In genomic region chr6:27295301-27296079, GRCh38 we compare ENCODE assay signal across 7 cellular contexts. TPM values are rescaled to one million over a fixed set of nuclear protein-coding genes. Genes with fewer than 3 reads are reported as not detected.
DNase-seq lines count a peak whose midpoint lies in the region; FAIRE-seq and TF ChIP-seq lines count a peak whose summit lies in the region.

No MANE protein-coding gene starts in this region.

- no peak overlapping the region for H3K18ac ChIP-seq in neuronal stem cell (ENCODE audit: low read length)

- H3K9me3 ChIP-seq in colonic mucosa (no peaks in the 10 kb centered on the region), neuronal stem cell (replicated peaks in 1 of 2; ENCODE audit: control insufficient read depth in 2 of 2, insufficient read depth in 1 of 2, low read depth in 1 of 2, low read length in 2 of 2) (peaks cover 0 to 18% of the 10 kb centered on the region in 2 donors), left ventricle myocardium inferior (replicated peaks) (peaks cover 14% of the 10 kb centered on the region)

- intact Hi-C loops in colonic mucosa (cut with DNase I) (no loop called here), left ventricle myocardium inferior (cut with micrococcal nuclease) (no loop called here)

- peak overlapping the region; percentile 81 for H2AFZ ChIP-seq in neuronal stem cell (ENCODE audit: low read length)

- H3K4me1 ChIP-seq in colonic mucosa (no peaks in the 10 kb centered on the region), neuronal stem cell (ENCODE audit: control insufficient read depth in 2 of 2, insufficient read depth in 1 of 2, low read depth in 1 of 2, low read length in 2 of 2) (peaks cover 2 to 4% of the 10 kb centered on the region in 2 donors), left ventricle myocardium inferior (no peaks in the 10 kb centered on the region)

- H3K27me3 ChIP-seq in colonic mucosa (peaks cover 44% of the 10 kb centered on the region), neuronal stem cell (ENCODE audit: control insufficient read depth in 3 of 3, insufficient read depth in 3 of 3, low read depth in 1 of 3, low read length in 3 of 3) (peaks cover 6 to 70% (median 24%) of the 10 kb centered on the region in 3 experiments), left ventricle myocardium inferior (ENCODE audit: low read depth) (peaks cover 100% of the 10 kb centered on the region)

- TF ChIP-seq POLR2A in GM12892 (IDR thresholded peaks at IDR 0.05; ENCODE audit: low read depth, low read length) = no peak

- no peak overlapping the region for H3K27ac ChIP-seq in colonic mucosa
- no peak overlapping the region for H3K27ac ChIP-seq in neuronal stem cell (replicated peaks; ENCODE audit: low read length)
- H3K27ac ChIP-seq in left ventricle myocardium inferior (replicated peaks) = no peak overlapping the region

- H2BK5ac ChIP-seq in neuronal stem cell (ENCODE audit: low read length) = no peak overlapping the region

- H3K79me1 ChIP-seq in neuronal stem cell (ENCODE audit: low read depth, low read length) = no peaks in the 10 kb centered on the region

- peak overlapping the region; percentile 79 for H3K4me2 ChIP-seq in neuronal stem cell (ENCODE audit: insufficient read depth, low read length, poor library complexity, severe bottlenecking)

- H3K14ac ChIP-seq in neuronal stem cell (ENCODE audit: low read length) = no peak overlapping the region

- H3K23ac ChIP-seq in neuronal stem cell (ENCODE audit: low read depth, low read length, poor library complexity) = no peak overlapping the region

- H3K9ac ChIP-seq in colonic mucosa (ENCODE audit: low read depth in 2 of 2, low read length in 2 of 2) (no peak overlapping the region), neuronal stem cell (ENCODE audit: low read depth, low read length, poor library complexity) (no peak overlapping the region)

- H3K36me3 ChIP-seq in colonic mucosa (no peaks in the 10 kb centered on the region), neuronal stem cell (replicated peaks in 1 of 2; ENCODE audit: control insufficient read depth in 2 of 2, insufficient read depth in 2 of 2, low read length in 2 of 2) (no peaks in the 10 kb centered on the region), left ventricle myocardium inferior (no peaks in the 10 kb centered on the region)

- DNase-seq in GM12865 (ENCODE audit: low read depth) (peak; percentile 74), NCI-H226 (peak; percentile 74), colonic mucosa (no peak), neuronal stem cell (ENCODE audit: low spot score) (no peak), left ventricle myocardium inferior (no peak), GM12892 (ENCODE audit: insufficient read length) (no peak), OCI-M2 (lab: John Stamatoyannopoulos, UW; ENCODE audit: unreplicated experiment) (no peak)

- H3K4me3 ChIP-seq in GM12865 (ENCODE audit: low read depth, low read length) (peak overlapping the region; percentile 29), colonic mucosa (peak overlapping the region; percentile 21), neuronal stem cell (ENCODE audit: low read length in 2 of 2) (peak overlapping the region; percentile 42 to 86), left ventricle myocardium inferior (no peak overlapping the region)

- H2BK120ac ChIP-seq in neuronal stem cell (ENCODE audit: low read depth, low read length) = no peak overlapping the region

- no peak for FAIRE-seq in GM12892 (lab: Jason Lieb, UNC)

- H3K4ac ChIP-seq in neuronal stem cell (ENCODE audit: low read length) = no peak overlapping the region

- H2BK12ac ChIP-seq in neuronal stem cell (ENCODE audit: low read length) = no peak overlapping the region

- no peak overlapping the region for H2AK5ac ChIP-seq in neuronal stem cell (ENCODE audit: low read depth, low read length)

- no peak overlapping the region for H4K8ac ChIP-seq in neuronal stem cell (ENCODE audit: low read depth, low read length)

- no peak for TF ChIP-seq CTCF in GM12865 (IDR thresholded peaks at IDR 0.05; ENCODE audit: insufficient read depth, low read depth, low read length, missing control alignments)
- TF ChIP-seq CTCF in colonic mucosa (IDR thresholded peaks at IDR 0.05) = no peak
- TF ChIP-seq CTCF in left ventricle myocardium inferior (IDR thresholded peaks at IDR 0.05; ENCODE audit: borderline replicate concordance) = no peak

- WGBS in neuronal stem cell (ENCODE audit: extremely low coverage in 2 of 2, insufficient read length in 2 of 2, insufficient replicate concordance in 1 of 2), 2 donors = no CpG with 5 or more reads among the region's 20 CpGs

- no peak overlapping the region for H4K91ac ChIP-seq in neuronal stem cell (ENCODE audit: low read depth, low read length, poor library complexity)

- H2BK15ac ChIP-seq in neuronal stem cell (ENCODE audit: low read length) = no peak overlapping the region

RNA-seq across cellular contexts. Expression of gene POM121L2, which starts 16.6 kb away (rescaled TPM):
- under 1 TPM; 0.07 to 0.13 TPM for total RNA-seq in colonic mucosa
- polyA plus RNA-seq in neuronal stem cell (2013, experiment 1 of 2) = not detected
- 0.03 TPM for polyA plus RNA-seq in neuronal stem cell (2013, experiment 2 of 2)
- total RNA-seq in left ventricle myocardium inferior = not detected
- polyA plus RNA-seq in GM12892 (2012; ENCODE audit: missing spikeins) = 0.11 TPM

RNA-seq across cellular contexts. Expression of gene PRSS16, which starts 48.0 kb away (rescaled TPM):
- total RNA-seq in colonic mucosa (10 to 100 TPM; 21.8 to 29.8 TPM), left ventricle myocardium inferior (0.49 TPM)
- 3.2 TPM for polyA plus RNA-seq in neuronal stem cell (2013, experiment 1 of 2)
- 3.0 TPM for polyA plus RNA-seq in neuronal stem cell (2013, experiment 2 of 2)
- polyA plus RNA-seq in GM12892 (2012; ENCODE audit: missing spikeins) = 4.0 TPM

Comparison
In these comparisons a context has a peak if more than half of its experiments do, and no peak if none do; other contexts are left out.
1. DNase-seq: peak in GM12865 (single experiment) and NCI-H226 (single experiment); none in colonic mucosa (single experiment), neuronal stem cell (single experiment), left ventricle myocardium inferior (single experiment), GM12892 (single experiment) and OCI-M2 (single experiment).
2. RNA of gene PRSS16, which starts 48.0 kb away (total RNA-seq): 21.8 to 29.8 TPM in colonic mucosa; 0.49 TPM in left ventricle myocardium inferior (single experiment); every median in the first group is over 10 times any median in the second.